6 cellular contexts compared by ENCODE assay signal in genomic region chr10:12354696-12355095, GRCh38. TPM values are rescaled to one million over a fixed set of nuclear protein-coding genes. Genes with fewer than 3 reads are reported as not detected.
DNase-seq lines count a peak whose midpoint lies in the region; ATAC-seq and TF ChIP-seq lines count a peak whose summit lies in the region.
"Not testable (repeated sequence)": the region's sequence is repeated elsewhere in the genome, so short reads cannot be mapped to it uniquely, and the experiment has no call there.

No MANE protein-coding gene starts in this region.

- H3K4me2 ChIP-seq in BLaER1 = 0 out of 2 replicates have a peak overlapping the region, but pooled peaks have one; percentile 6

- H3K36me3 ChIP-seq in BLaER1 = not testable (repeated sequence)

- H3K9me3 ChIP-seq in BLaER1; T-helper 17 cell (ENCODE audit: control insufficient read depth, low read length, poor library complexity, severe bottlenecking): not testable (repeated sequence)

- H3K9ac ChIP-seq in BLaER1 = not testable (repeated sequence)

- not testable (repeated sequence) for H3K27ac ChIP-seq in BLaER1

- peaks cover 52 to 68% (median 65%) of the 10 kb centered on the region in 3 donors for H3K4me1 Mint-ChIP-seq in IgD-negative memory B cell
- peaks cover 48% of the 10 kb centered on the region for H3K4me1 Mint-ChIP-seq in T-helper 17 cell
- H3K4me1 Mint-ChIP-seq in neural crest cell = peaks cover 22% of the 10 kb centered on the region
- H3K4me1 Mint-ChIP-seq in stimulated activated memory B cell treated with anti-CD40 and anti-IgM and Interleukin-4, amounts not matched to agents 10 μg/mL and 1 μg/mL and 100 μg/mL, for 72 hours = peaks cover 88% of the 10 kb centered on the region

- H3K27ac Mint-ChIP-seq in IgD-negative memory B cell = peak overlapping the region; percentile 64 to 76 (median 73)
- H3K27ac Mint-ChIP-seq in T-helper 17 cell = peak overlapping the region; percentile 61
- peak overlapping the region; percentile 35 for H3K27ac Mint-ChIP-seq in neural crest cell (ENCODE audit: unreplicated experiment)
- peak overlapping the region; percentile 83 for H3K27ac Mint-ChIP-seq in stimulated activated memory B cell treated with anti-CD40 and anti-IgM and Interleukin-4, amounts not matched to agents 10 μg/mL and 1 μg/mL and 100 μg/mL, for 72 hours

- DNase-seq in GM12865 (ENCODE audit: low read depth) = peak; percentile 48
- not testable (repeated sequence) for DNase-seq in T-helper 17 cell; neural crest cell (ENCODE audit: low read depth, low spot score)

- H3K4me3 ChIP-seq in BLaER1; GM12865 (ENCODE audit: low read depth, low read length): not testable (repeated sequence)

- H3K27me3 Mint-ChIP-seq in IgD-negative memory B cell; T-helper 17 cell; stimulated activated memory B cell treated with anti-CD40 and anti-IgM and Interleukin-4, amounts not matched to agents 10 μg/mL and 1 μg/mL and 100 μg/mL, for 72 hours: not testable (repeated sequence)
- H3K27me3 Mint-ChIP-seq in neural crest cell (ENCODE audit: low read depth) = peaks cover 33% of the 10 kb centered on the region

- H3K4me1 ChIP-seq in BLaER1 = peaks cover 44% of the 10 kb centered on the region

- not testable (repeated sequence) for ATAC-seq in T-helper 17 cell; stimulated activated memory B cell treated with anti-CD40 and anti-IgM and Interleukin-4, amounts not matched to agents 10 μg/mL and 1 μg/mL and 100 μg/mL, for 72 hours

- H4K20me1 ChIP-seq in BLaER1 = peaks cover 85% of the 10 kb centered on the region

- H3K36me3 Mint-ChIP-seq in IgD-negative memory B cell; T-helper 17 cell (ENCODE audit: low read depth); neural crest cell (ENCODE audit: low read depth): not testable (repeated sequence)
- peaks cover 16% of the 10 kb centered on the region for H3K36me3 Mint-ChIP-seq in stimulated activated memory B cell treated with anti-CD40 and anti-IgM and Interleukin-4, amounts not matched to agents 10 μg/mL and 1 μg/mL and 100 μg/mL, for 72 hours

- not testable (repeated sequence) for TF ChIP-seq CTCF in GM12865 (IDR thresholded peaks at IDR 0.05; ENCODE audit: insufficient read depth, low read depth, low read length, missing control alignments); neural crest cell (conservative IDR thresholded peaks at IDR 0.05)

- H3K27me3 ChIP-seq in BLaER1 = not testable (repeated sequence)

- peak overlapping the region in 3 of 4 donors; percentile 4 to 60 (median 28) for H3K4me3 Mint-ChIP-seq in IgD-negative memory B cell
- not testable (repeated sequence) for H3K4me3 Mint-ChIP-seq in T-helper 17 cell; neural crest cell; stimulated activated memory B cell treated with anti-CD40 and anti-IgM and Interleukin-4, amounts not matched to agents 10 μg/mL and 1 μg/mL and 100 μg/mL, for 72 hours

- not testable (repeated sequence) for H3K9me3 Mint-ChIP-seq in IgD-negative memory B cell; neural crest cell; stimulated activated memory B cell treated with anti-CD40 and anti-IgM and Interleukin-4, amounts not matched to agents 10 μg/mL and 1 μg/mL and 100 μg/mL, for 72 hours

RNA-seq across cellular contexts. Expression of gene CAMK1D, which starts 5.3 kb away (rescaled TPM):
- polyA plus RNA-seq in IgD-negative memory B cell = 41.4 TPM
- total RNA-seq in T-helper 17 cell (10 to 100 TPM; 31.1 to 47.3 TPM), neural crest cell (6.4 and 6.5 TPM in 2 replicates)
